ENCODE assay signal across 8 cellular contexts in genomic region chr4:49149006-49149975, GRCh38.
A peak's percentile ranks its signal among the peaks of the same experiment; 100 is the strongest.
DNase-seq lines count a peak whose midpoint lies in the region; ATAC-seq and TF ChIP-seq lines count a peak whose summit lies in the region.
"Not testable (repeated sequence)": the region's sequence is repeated elsewhere in the genome, so short reads cannot be mapped to it uniquely, and the experiment has no call there.

No MANE protein-coding gene starts in this region.

- WGBS in prostate gland: 53% methylated on average over 21 of the region's 21 CpGs

- H3K9me3 ChIP-seq in prostate gland: not testable (repeated sequence)

- DNase-seq in BJ (ENCODE audit: low read depth) (peak; percentile 40), SW480 (ENCODE audit: low spot score) (peak; percentile 63), dermis blood vessel endothelial cell (peak; percentile 86), iPS DF 4.7 (ENCODE audit: extremely low read depth, low spot score) (peak; percentile 96), prostate gland (ENCODE audit: low spot score) (peak; percentile 75)

- not testable (repeated sequence) for TF ChIP-seq CTCF in BJ (IDR thresholded peaks at IDR 0.05; ENCODE audit: insufficient read depth, low read depth, low read length); prostate gland (IDR thresholded peaks at IDR 0.05)

- not testable (repeated sequence) for H3K36me3 ChIP-seq in BJ (ENCODE audit: control insufficient read depth, insufficient read depth, low read length); prostate gland

- CTCF ChIA-PET in BJ (lab: Yijun Ruan, JAX): not testable (repeated sequence)

- intact Hi-C loops in prostate gland (cut with DNase I): not testable (repeated sequence)

- not testable (repeated sequence) for H3K27ac ChIP-seq in prostate gland

- H3K27me3 ChIP-seq in BJ (ENCODE audit: control insufficient read depth, insufficient read depth, low read length); prostate gland (replicated peaks; ENCODE audit: insufficient read depth): not testable (repeated sequence)

- not testable (repeated sequence) for TF ChIP-seq POLR2A in prostate gland (IDR thresholded peaks at IDR 0.05)

- H3K4me3 ChIP-seq in BJ (ENCODE audit: low read depth, low read length); prostate gland: not testable (repeated sequence)

- POLR2A ChIA-PET in BJ (lab: Charles Lee): not testable (repeated sequence)

- ATAC-seq in GM19328 (IDR thresholded peaks at IDR 0.05; ENCODE audit: unreplicated experiment): peak; percentile 68
- ATAC-seq in HG02678 (IDR thresholded peaks at IDR 0.05; ENCODE audit: unreplicated experiment): peak; percentile 69
- peak; percentile 49 for ATAC-seq in HG03558 (IDR thresholded peaks at IDR 0.05; ENCODE audit: extremely low read depth, unreplicated experiment)

- not testable (repeated sequence) for H3K4me1 ChIP-seq in prostate gland (replicated peaks)

Comparison
In these comparisons a context has a peak if more than half of its experiments do, and no peak if none do; other contexts are left out.
1. DNase-seq: peak in every context shown above with its lines; median percentile 96 in iPS DF 4.7; 86 in dermis blood vessel endothelial cell; 75 in prostate gland; 63 in SW480; 40 in BJ.